ENCODE assay signal across 19 cellular contexts in the genomic region with DNA sequence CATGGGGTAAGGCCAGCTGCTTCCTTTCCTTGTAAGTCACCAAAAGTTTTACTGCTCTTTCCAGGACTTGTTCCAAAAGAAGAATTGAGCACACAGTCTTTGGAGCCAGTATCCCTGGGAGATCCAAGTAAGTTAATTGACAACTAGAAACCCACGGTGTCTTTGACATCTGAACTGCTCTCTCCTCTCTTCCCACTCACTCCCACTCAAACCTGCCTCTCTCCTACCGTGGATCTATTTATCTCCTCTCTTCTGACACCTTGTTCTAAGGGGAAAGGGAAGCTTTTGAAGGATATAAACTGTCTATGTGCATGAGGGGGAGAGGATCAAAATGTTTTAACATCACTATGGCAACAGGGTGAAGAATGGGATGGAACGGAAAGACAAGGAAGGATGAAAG.
"Had no signal": no experiment of that assay in that cellular context is flagged by ENCODE, and none has a peak within 500 bp of the region (broad histone marks: within the 10 kb centered on the region; RNA-seq: fewer than 3 reads in every experiment).

No MANE protein-coding gene starts in this region.

- H3K36me3 Mint-ChIP-seq: natural killer cell, neural progenitor cell had no signal

- H3K9me3 Mint-ChIP-seq: endodermal cell, natural killer cell, neural progenitor cell had no signal

- ATAC-seq: gastrocnemius medialis, left lobe of liver, natural killer cell had no signal

- DNase-seq: central memory CD4-positive, alpha-beta T cell; effector CD4-positive, alpha-beta T cell; endodermal cell; erythroblast; gastrocnemius medialis; glutamatergic neuron; kidney; mammary epithelial cell; natural killer cell; retina; stimulated activated CD4-positive, alpha-beta T cell treated with anti-CD3 and anti-CD28 coated beads, Interleukin-2, amount 100 ng/mL, for 48 hours; stimulated activated naive CD4-positive, alpha-beta T cell treated with Interleukin-2 at 50 U/mL for 16 hours; trophoblast cell had no signal

- H3K4me3 ChIP-seq: coronary artery, gastrocnemius medialis, neural progenitor cell, prostate gland, smooth muscle cell had no signal

- H3K4me3 Mint-ChIP-seq: endodermal cell, natural killer cell, neural progenitor cell had no signal

- H3K36me3 ChIP-seq: gastrocnemius medialis, neural progenitor cell, prostate gland had no signal

- H3K4me1 ChIP-seq: gastrocnemius medialis, neural progenitor cell, parathyroid adenoma, prostate gland had no signal

- H3K9me3 ChIP-seq: gastrocnemius medialis, prostate gland had no signal

- H3K27ac ChIP-seq: coronary artery, gastrocnemius medialis, neural progenitor cell, parathyroid adenoma, prostate gland had no signal
